In genomic region chr9:120482424-120483186, GRCh38 we compare ENCODE assay signal across 20 cellular contexts.
A peak's percentile ranks its signal among the peaks of the same experiment; 100 is the strongest.
DNase-seq lines count a peak whose midpoint lies in the region; ATAC-seq and TF ChIP-seq lines count a peak whose summit lies in the region.
"Had no signal": no experiment of that assay in that cellular context is flagged by ENCODE, and none has a peak within 500 bp of the region (broad histone marks: within the 10 kb centered on the region; RNA-seq: fewer than 3 reads in every experiment).

No MANE protein-coding gene starts in this region.

- H4K8ac ChIP-seq in neuronal stem cell (ENCODE audit: low read depth, low read length) = no peak overlapping the region

- no peak overlapping the region for H3K18ac ChIP-seq in neuronal stem cell (ENCODE audit: low read length)

- H3K36me3 ChIP-seq in left ventricle myocardium inferior (peaks cover 20% of the 10 kb centered on the region), neuronal stem cell (replicated peaks in 1 of 2; ENCODE audit: control insufficient read depth in 2 of 2, insufficient read depth in 2 of 2, low read length in 2 of 2) (peaks cover 18 to 90% of the 10 kb centered on the region in 2 donors)

- no peak for DNase-seq in activated T-cell treated with anti-CD3 and anti-CD28 coated beads, Interleukin-2, amount 50 U/mL, for 24 hours
- DNase-seq in activated T-cell treated with anti-CD3 and anti-CD28 coated beads, Interleukin-2, amount 50 U/mL, for 1 hour = no peak
- DNase-seq in astrocyte of the hippocampus (ENCODE audit: low read depth, low spot score) = peak; percentile 35
- DNase-seq in left ventricle myocardium inferior = peak; percentile 36
- DNase-seq in stimulated activated effector memory CD8-positive, alpha-beta T cell treated with anti-CD3 and anti-CD28 coated beads, Interleukin-12 subunit alpha, Interleukin-12 subunit beta, amount 100 ng/mL, for 72 hours (ENCODE audit: low spot score in 2 of 2) = no peak
- DNase-seq in neuronal stem cell (ENCODE audit: low spot score) = no peak
- DNase-seq: activated CD8-positive, alpha-beta memory T cell treated with anti-CD3 and anti-CD28 coated beads, Interleukin-2, amount 10 ng/mL, durations not matched to agents 7 days and 5 days; CD4-positive, alpha-beta memory T cell; IMR-90; NCI-H2171; NK-92 treated with Interleukin-12 subunit alpha and Interleukin-12 subunit beta, amount 100 ng/mL, for 24 hours; stimulated activated naive B cell treated with anti-CD40 and anti-IgM and Interleukin-4, amounts not matched to agents 10 μg/mL and 1 μg/mL and 100 μg/mL, for 72 hours; T-helper 17 cell had no signal

- TF ChIP-seq CTCF in left ventricle myocardium inferior (IDR thresholded peaks at IDR 0.05; ENCODE audit: borderline replicate concordance) = no peak

- H3K27me3 ChIP-seq in left ventricle myocardium inferior (ENCODE audit: low read depth) (no peaks in the 10 kb centered on the region), neuronal stem cell (ENCODE audit: control insufficient read depth in 3 of 3, insufficient read depth in 3 of 3, low read depth in 1 of 3, low read length in 3 of 3) (no peaks in the 10 kb centered on the region)
- H3K27me3 ChIP-seq: neutrophil had no signal

- H2BK120ac ChIP-seq in neuronal stem cell (ENCODE audit: low read depth, low read length) = no peak overlapping the region

- no peak overlapping the region for H3K23ac ChIP-seq in neuronal stem cell (ENCODE audit: low read depth, low read length, poor library complexity)

- no peak overlapping the region for H2BK15ac ChIP-seq in neuronal stem cell (ENCODE audit: low read length)

- no peaks in the 10 kb centered on the region for H3K79me1 ChIP-seq in neuronal stem cell (ENCODE audit: low read depth, low read length)

- intact Hi-C loops in left ventricle myocardium inferior (cut with micrococcal nuclease) = no loop called here

- H2BK12ac ChIP-seq in neuronal stem cell (ENCODE audit: low read length) = no peak overlapping the region

- no peak overlapping the region for H3K4me2 ChIP-seq in neuronal stem cell (ENCODE audit: insufficient read depth, low read length, poor library complexity, severe bottlenecking)

- H3K4me1 ChIP-seq in left ventricle myocardium inferior (peaks cover 58% of the 10 kb centered on the region), neuronal stem cell (ENCODE audit: control insufficient read depth in 2 of 2, insufficient read depth in 1 of 2, low read depth in 1 of 2, low read length in 2 of 2) (no peaks in the 10 kb centered on the region)

- H3K9me3 Mint-ChIP-seq in activated T-cell treated with anti-CD3 and anti-CD28 coated beads, Interleukin-2, amount 50 U/mL, for 24 hours = no peaks in the 10 kb centered on the region
- H3K9me3 Mint-ChIP-seq in stimulated activated effector memory CD8-positive, alpha-beta T cell treated with anti-CD3 and anti-CD28 coated beads, Interleukin-12 subunit alpha, Interleukin-12 subunit beta, amount 100 ng/mL, for 72 hours = no peaks in the 10 kb centered on the region
- H3K9me3 Mint-ChIP-seq: activated naive CD4-positive, alpha-beta T cell treated with anti-CD3 and anti-CD28 coated beads, Interleukin-2, amount 50 U/mL, for 24 hours; CD4-positive, alpha-beta memory T cell; memory B cell; stimulated activated naive B cell treated with anti-CD40 and anti-IgM and Interleukin-4, amounts not matched to agents 10 μg/mL and 1 μg/mL and 100 μg/mL, for 72 hours had no signal

- no peak overlapping the region for H3K9ac ChIP-seq in neuronal stem cell (ENCODE audit: low read depth, low read length, poor library complexity)

- H3K9me3 ChIP-seq in left ventricle myocardium inferior (replicated peaks) (no peaks in the 10 kb centered on the region), neuronal stem cell (replicated peaks in 1 of 2; ENCODE audit: control insufficient read depth in 2 of 2, insufficient read depth in 1 of 2, low read depth in 1 of 2, low read length in 2 of 2) (no peaks in the 10 kb centered on the region)
- H3K9me3 ChIP-seq: HAP-1, neutrophil had no signal

- H3K27ac Mint-ChIP-seq in activated T-cell treated with anti-CD3 and anti-CD28 coated beads, Interleukin-2, amount 50 U/mL, for 24 hours = peak overlapping the region; percentile 72
- H3K27ac Mint-ChIP-seq in stimulated activated effector memory CD8-positive, alpha-beta T cell treated with anti-CD3 and anti-CD28 coated beads, Interleukin-12 subunit alpha, Interleukin-12 subunit beta, amount 100 ng/mL, for 72 hours = peak overlapping the region; percentile 32
- H3K27ac Mint-ChIP-seq: activated CD8-positive, alpha-beta memory T cell treated with anti-CD3 and anti-CD28 coated beads, Interleukin-2, amount 10 ng/mL, durations not matched to agents 7 days and 5 days; activated naive CD4-positive, alpha-beta T cell treated with anti-CD3 and anti-CD28 coated beads, Interleukin-2, amount 50 U/mL, for 24 hours; memory B cell; stimulated activated naive B cell treated with anti-CD40 and anti-IgM and Interleukin-4, amounts not matched to agents 10 μg/mL and 1 μg/mL and 100 μg/mL, for 72 hours; T-helper 17 cell had no signal

- no peak for ATAC-seq in stimulated activated effector memory CD8-positive, alpha-beta T cell treated with anti-CD3 and anti-CD28 coated beads, Interleukin-12 subunit alpha, Interleukin-12 subunit beta, amount 100 ng/mL, for 72 hours
- ATAC-seq in HG03457 (IDR thresholded peaks at IDR 0.05; ENCODE audit: unreplicated experiment) = no peak
- ATAC-seq in HG03175 (IDR thresholded peaks at IDR 0.05; ENCODE audit: unreplicated experiment) = no peak
- ATAC-seq: activated CD4-positive, CD25-positive, alpha-beta regulatory T cell treated with anti-CD3 and anti-CD28 coated beads, Interleukin-2, amount 50 U/mL, for 24 hours; activated CD8-positive, alpha-beta memory T cell treated with anti-CD3 and anti-CD28 coated beads, Interleukin-2, amount 10 ng/mL, durations not matched to agents 7 days and 5 days; stimulated activated naive B cell treated with anti-CD40 and anti-IgM and Interleukin-4, amounts not matched to agents 10 μg/mL and 1 μg/mL and 100 μg/mL, for 72 hours; T-helper 17 cell had no signal

- peaks cover 3% of the 10 kb centered on the region for H3K4me1 Mint-ChIP-seq in activated T-cell treated with anti-CD3 and anti-CD28 coated beads, Interleukin-2, amount 50 U/mL, for 24 hours (ENCODE audit: low read depth)
- no peaks in the 10 kb centered on the region for H3K4me1 Mint-ChIP-seq in stimulated activated effector memory CD8-positive, alpha-beta T cell treated with anti-CD3 and anti-CD28 coated beads, Interleukin-12 subunit alpha, Interleukin-12 subunit beta, amount 100 ng/mL, for 72 hours
- H3K4me1 Mint-ChIP-seq: activated CD8-positive, alpha-beta memory T cell treated with anti-CD3 and anti-CD28 coated beads, Interleukin-2, amount 10 ng/mL, durations not matched to agents 7 days and 5 days; activated naive CD4-positive, alpha-beta T cell treated with anti-CD3 and anti-CD28 coated beads, Interleukin-2, amount 50 U/mL, for 24 hours; stimulated activated naive B cell treated with anti-CD40 and anti-IgM and Interleukin-4, amounts not matched to agents 10 μg/mL and 1 μg/mL and 100 μg/mL, for 72 hours had no signal

- H3K27ac ChIP-seq in left ventricle myocardium inferior (replicated peaks) = peak overlapping the region; percentile 65
- H3K27ac ChIP-seq in neuronal stem cell (replicated peaks; ENCODE audit: low read length) = no peak overlapping the region

- no peak overlapping the region for H3K4me3 Mint-ChIP-seq in activated T-cell treated with anti-CD3 and anti-CD28 coated beads, Interleukin-2, amount 50 U/mL, for 24 hours
- H3K4me3 Mint-ChIP-seq in stimulated activated effector memory CD8-positive, alpha-beta T cell treated with anti-CD3 and anti-CD28 coated beads, Interleukin-12 subunit alpha, Interleukin-12 subunit beta, amount 100 ng/mL, for 72 hours = no peak overlapping the region
- H3K4me3 Mint-ChIP-seq: activated CD8-positive, alpha-beta memory T cell treated with anti-CD3 and anti-CD28 coated beads, Interleukin-2, amount 10 ng/mL, durations not matched to agents 7 days and 5 days; activated naive CD4-positive, alpha-beta T cell treated with anti-CD3 and anti-CD28 coated beads, Interleukin-2, amount 50 U/mL, for 24 hours; CD4-positive, alpha-beta memory T cell; memory B cell; stimulated activated naive B cell treated with anti-CD40 and anti-IgM and Interleukin-4, amounts not matched to agents 10 μg/mL and 1 μg/mL and 100 μg/mL, for 72 hours; T-helper 17 cell had no signal

- no CpG with 5 or more reads among the region's 9 CpGs for WGBS in neuronal stem cell (ENCODE audit: extremely low coverage in 2 of 2, insufficient read length in 2 of 2, insufficient replicate concordance in 1 of 2), 2 donors

- peaks cover 80% of the 10 kb centered on the region for H3K36me3 Mint-ChIP-seq in activated T-cell treated with anti-CD3 and anti-CD28 coated beads, Interleukin-2, amount 50 U/mL, for 24 hours (ENCODE audit: low read depth)
- peaks cover 84% of the 10 kb centered on the region for H3K36me3 Mint-ChIP-seq in stimulated activated effector memory CD8-positive, alpha-beta T cell treated with anti-CD3 and anti-CD28 coated beads, Interleukin-12 subunit alpha, Interleukin-12 subunit beta, amount 100 ng/mL, for 72 hours

- no peak overlapping the region for H2AK5ac ChIP-seq in neuronal stem cell (ENCODE audit: low read depth, low read length)

- no peak overlapping the region for H4K91ac ChIP-seq in neuronal stem cell (ENCODE audit: low read depth, low read length, poor library complexity)

- no peaks in the 10 kb centered on the region for H3K27me3 Mint-ChIP-seq in activated T-cell treated with anti-CD3 and anti-CD28 coated beads, Interleukin-2, amount 50 U/mL, for 24 hours
- H3K27me3 Mint-ChIP-seq: activated CD8-positive, alpha-beta memory T cell treated with anti-CD3 and anti-CD28 coated beads, Interleukin-2, amount 10 ng/mL, durations not matched to agents 7 days and 5 days; activated naive CD4-positive, alpha-beta T cell treated with anti-CD3 and anti-CD28 coated beads, Interleukin-2, amount 50 U/mL, for 24 hours; CD4-positive, alpha-beta memory T cell; memory B cell; stimulated activated naive B cell treated with anti-CD40 and anti-IgM and Interleukin-4, amounts not matched to agents 10 μg/mL and 1 μg/mL and 100 μg/mL, for 72 hours; T-helper 17 cell had no signal

- no peak overlapping the region for H2AFZ ChIP-seq in neuronal stem cell (ENCODE audit: low read length)

- H2BK5ac ChIP-seq in neuronal stem cell (ENCODE audit: low read length) = no peak overlapping the region

- no peak overlapping the region for H3K14ac ChIP-seq in neuronal stem cell (ENCODE audit: low read length)

- H3K4me3 ChIP-seq in left ventricle myocardium inferior = no peak overlapping the region
- H3K4me3 ChIP-seq in neuronal stem cell (ENCODE audit: low read length in 2 of 2) = no peak overlapping the region
- H3K4me3 ChIP-seq: HAP-1 had no signal

- no peak overlapping the region for H3K4ac ChIP-seq in neuronal stem cell (ENCODE audit: low read length)

Comparison
In these comparisons a context has a peak if more than half of its experiments do, and no peak if none do; other contexts are left out.
1. DNase-seq: peak in astrocyte of the hippocampus (single experiment) and left ventricle myocardium inferior (single experiment); none in activated T-cell treated with anti-CD3 and anti-CD28 coated beads, Interleukin-2, amount 50 U/mL, for 24 hours (single experiment), activated T-cell treated with anti-CD3 and anti-CD28 coated beads, Interleukin-2, amount 50 U/mL, for 1 hour (single experiment), stimulated activated effector memory CD8-positive, alpha-beta T cell treated with anti-CD3 and anti-CD28 coated beads, Interleukin-12 subunit alpha, Interleukin-12 subunit beta, amount 100 ng/mL, for 72 hours (0 of 2) and neuronal stem cell (single experiment).